1 cellular context compared by ENCODE assay signal in the genomic region with DNA sequence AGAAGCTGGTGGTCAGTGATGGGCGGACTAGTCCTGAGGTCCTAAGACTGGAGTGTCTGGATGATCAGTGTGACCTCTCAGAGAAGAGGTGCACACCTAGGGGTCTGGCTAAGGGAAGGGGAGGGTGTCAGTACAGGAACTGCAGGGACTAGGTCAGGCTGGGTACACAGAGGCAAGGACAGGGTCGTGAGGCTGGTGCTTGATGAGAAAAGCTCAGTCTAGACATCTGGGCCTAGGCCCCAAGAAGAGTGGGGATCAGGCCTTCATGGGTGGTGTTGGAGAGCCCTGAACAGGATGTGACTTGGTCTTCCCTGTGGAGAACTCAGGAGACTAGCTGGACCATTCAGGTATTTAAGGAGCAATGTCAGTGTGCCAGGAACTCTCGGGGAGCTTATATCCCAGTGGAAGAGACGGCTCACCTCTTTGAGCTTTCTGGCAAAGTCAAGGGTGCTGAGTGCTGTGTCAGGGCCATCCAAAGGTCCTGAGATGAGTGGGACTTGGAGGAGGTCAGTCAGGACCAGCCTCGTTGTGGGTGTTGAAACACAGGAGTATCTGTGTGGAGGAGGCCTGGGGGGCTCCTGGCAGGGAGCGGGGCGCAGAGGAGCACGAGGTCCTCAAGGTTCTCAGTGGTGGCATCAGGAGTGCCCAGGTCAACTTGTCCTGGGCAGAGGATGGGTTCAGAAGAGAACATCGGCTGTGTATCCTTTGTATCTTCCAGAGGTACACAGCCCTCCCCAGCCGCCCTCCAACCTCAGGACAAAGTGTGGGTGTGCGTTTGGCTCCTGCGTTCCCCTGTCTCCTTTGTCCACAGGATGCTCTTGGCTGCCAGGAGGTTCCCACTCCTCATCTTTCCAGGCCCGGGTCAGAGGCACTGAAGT.
TF ChIP-seq lines count a peak whose summit lies in the region.

No MANE protein-coding gene starts in this region.

TF ChIP-seq in H1, 55 proteins besides CTCF, POLR2A, EP300 and RAD21:
- TF ChIP-seq KDM1A (IDR thresholded peaks at IDR 0.05; ENCODE audit: borderline replicate concordance, low read length) (no peak), POU5F1 (IDR thresholded peaks at IDR 0.05; ENCODE audit: low read depth, low read length) (no peak), ZNF274 (IDR thresholded peaks at IDR 0.05; ENCODE audit: borderline replicate concordance, extremely low read depth, low read length) (no peak), SP2 (IDR thresholded peaks at IDR 0.05; ENCODE audit: low read length) (no peak), BCL11A (IDR thresholded peaks at IDR 0.05; ENCODE audit: low read depth in 2 of 2, low read length in 2 of 2) (no peak), NANOG (IDR thresholded peaks at IDR 0.05; ENCODE audit: insufficient read depth, low read depth, low read length, poor library complexity, severe bottlenecking) (no peak)
- TF ChIP-seq, protein P1, sequence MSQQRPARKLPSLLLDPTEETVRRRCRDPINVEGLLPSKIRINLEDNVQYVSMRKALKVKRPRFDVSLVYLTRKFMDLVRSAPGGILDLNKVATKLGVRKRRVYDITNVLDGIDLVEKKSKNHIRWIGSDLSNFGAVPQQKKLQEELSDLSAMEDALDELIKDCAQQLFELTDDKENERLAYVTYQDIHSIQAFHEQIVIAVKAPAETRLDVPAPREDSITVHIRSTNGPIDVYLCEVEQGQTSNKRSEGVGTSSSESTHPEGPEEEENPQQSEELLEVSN (IDR thresholded peaks at IDR 0.05): no peak
